Comparison of ENCODE assay signal across 1 cellular context in the genomic region with DNA sequence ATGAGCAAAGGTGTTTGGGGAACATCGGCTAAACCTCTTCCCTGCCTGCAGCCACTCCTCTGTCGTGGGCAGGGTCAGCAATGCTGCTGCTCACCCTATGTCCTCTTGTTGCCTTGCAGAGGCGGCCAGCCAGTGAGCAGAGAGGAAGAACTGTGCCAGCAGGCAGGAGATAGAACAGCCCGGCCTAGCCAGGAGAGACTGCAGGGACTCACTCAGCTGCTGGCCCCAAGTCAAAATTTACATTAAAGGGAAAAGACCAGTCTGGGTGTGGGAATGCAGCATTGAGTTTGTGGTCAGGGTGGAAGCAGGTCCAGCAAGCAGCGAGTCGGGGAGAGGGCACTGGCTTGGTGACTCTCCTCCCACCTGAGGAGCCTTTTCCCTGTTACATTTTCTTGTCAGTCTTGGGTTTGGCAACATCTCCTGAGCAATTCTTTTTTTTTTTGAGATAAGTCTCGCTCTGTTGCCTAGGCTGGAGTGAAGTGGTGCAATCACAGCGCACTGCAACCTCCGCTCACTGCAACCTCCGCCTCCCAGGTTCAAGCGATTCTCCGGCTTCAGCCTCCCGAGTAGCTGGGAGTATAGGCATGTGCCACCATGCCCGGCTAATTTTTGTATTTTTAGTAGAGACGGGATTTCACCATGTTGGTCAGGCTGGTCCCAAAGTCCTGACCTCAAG.
TF ChIP-seq lines count a peak whose summit lies in the region.

No MANE protein-coding gene starts in this region.

TF ChIP-seq in IMR-90, 13 proteins besides CTCF, POLR2A, EP300 and RAD21 (continued from another document):
- no peak for TF ChIP-seq RFX5 (IDR thresholded peaks at IDR 0.05; ENCODE audit: low read depth, low read length)
- TF ChIP-seq SMC3 (IDR thresholded peaks at IDR 0.05; ENCODE audit: low read depth, low read length) = no peak
- no peak for TF ChIP-seq MAZ (IDR thresholded peaks at IDR 0.05; ENCODE audit: borderline replicate concordance, low read depth, low read length)
- no peak for TF ChIP-seq CHD1 (IDR thresholded peaks at IDR 0.05; ENCODE audit: low read depth, low read length)
- TF ChIP-seq, protein P1, sequence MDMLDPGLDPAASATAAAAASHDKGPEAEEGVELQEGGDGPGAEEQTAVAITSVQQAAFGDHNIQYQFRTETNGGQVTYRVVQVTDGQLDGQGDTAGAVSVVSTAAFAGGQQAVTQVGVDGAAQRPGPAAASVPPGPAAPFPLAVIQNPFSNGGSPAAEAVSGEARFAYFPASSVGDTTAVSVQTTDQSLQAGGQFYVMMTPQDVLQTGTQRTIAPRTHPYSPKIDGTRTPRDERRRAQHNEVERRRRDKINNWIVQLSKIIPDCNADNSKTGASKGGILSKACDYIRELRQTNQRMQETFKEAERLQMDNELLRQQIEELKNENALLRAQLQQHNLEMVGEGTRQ (IDR thresholded peaks at IDR 0.05; ENCODE audit: low read depth, low read length) = no peak
- TF ChIP-seq, protein P2, sequence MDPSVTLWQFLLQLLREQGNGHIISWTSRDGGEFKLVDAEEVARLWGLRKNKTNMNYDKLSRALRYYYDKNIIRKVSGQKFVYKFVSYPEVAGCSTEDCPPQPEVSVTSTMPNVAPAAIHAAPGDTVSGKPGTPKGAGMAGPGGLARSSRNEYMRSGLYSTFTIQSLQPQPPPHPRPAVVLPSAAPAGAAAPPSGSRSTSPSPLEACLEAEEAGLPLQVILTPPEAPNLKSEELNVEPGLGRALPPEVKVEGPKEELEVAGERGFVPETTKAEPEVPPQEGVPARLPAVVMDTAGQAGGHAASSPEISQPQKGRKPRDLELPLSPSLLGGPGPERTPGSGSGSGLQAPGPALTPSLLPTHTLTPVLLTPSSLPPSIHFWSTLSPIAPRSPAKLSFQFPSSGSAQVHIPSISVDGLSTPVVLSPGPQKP (IDR thresholded peaks at IDR 0.05; ENCODE audit: borderline replicate concordance, low read depth, low read length) = no peak
- no peak for TF ChIP-seq BHLHE40 (IDR thresholded peaks at IDR 0.05; ENCODE audit: low read depth, low read length)
- no peak for TF ChIP-seq NFE2L2 (IDR thresholded peaks at IDR 0.05; ENCODE audit: low read depth, low read length)
- no peak for TF ChIP-seq CEBPB (IDR thresholded peaks at IDR 0.05; ENCODE audit: low read depth, low read length)
